ENCODE assay signal across 1 cellular context in the genomic region with DNA sequence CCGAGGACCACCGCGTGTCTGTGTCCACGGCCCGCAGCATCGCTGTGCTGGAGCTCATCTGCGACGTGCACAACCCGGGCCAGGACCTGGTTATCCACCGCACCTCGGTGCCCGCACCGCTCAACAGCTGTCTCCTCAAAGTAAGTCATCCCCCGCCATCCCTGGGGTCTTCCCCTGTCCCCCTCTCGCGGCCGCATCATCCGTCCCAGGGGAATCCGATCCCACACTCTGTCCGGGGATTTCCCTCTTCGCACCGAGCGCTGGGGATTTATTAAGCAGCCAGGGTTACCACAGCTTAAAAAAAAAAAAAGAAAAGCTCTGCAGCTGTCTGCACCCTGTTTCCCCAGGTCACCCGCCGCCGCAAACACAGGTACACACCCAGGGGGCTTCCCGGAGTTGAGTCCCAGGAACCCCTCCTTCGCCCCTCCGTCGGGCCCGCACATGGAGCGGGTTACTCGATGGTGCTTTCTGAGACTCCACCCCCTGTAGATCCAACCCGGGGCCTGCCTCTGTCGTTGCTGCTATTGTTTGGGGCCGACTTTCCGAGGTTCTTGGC.
TF ChIP-seq lines count a peak whose summit lies in the region.

No MANE protein-coding gene starts in this region.

TF ChIP-seq in HepG2, 621 proteins besides CTCF, POLR2A, EP300 and RAD21 (continued from another document and continues in another):
- TF ChIP-seq ZBED4 (CRISPR knock-in tag; IDR thresholded peaks at IDR 0.05; ENCODE audit: borderline replicate concordance) = no peak
- no peak for TF ChIP-seq ZBTB38 (CRISPR knock-in tag; IDR thresholded peaks at IDR 0.05)
- TF ChIP-seq ZSCAN9 (CRISPR knock-in tag; IDR thresholded peaks at IDR 0.05; ENCODE audit: borderline replicate concordance) = no peak
- peak; percentile 46; the same call in 1 of the 2 replicates for TF ChIP-seq ZNF687 (CRISPR knock-in tag; IDR thresholded peaks at IDR 0.05)
- TF ChIP-seq ZNF562 (CRISPR knock-in tag; IDR thresholded peaks at IDR 0.05; ENCODE audit: borderline replicate concordance) = no peak
- TF ChIP-seq, protein P1, sequence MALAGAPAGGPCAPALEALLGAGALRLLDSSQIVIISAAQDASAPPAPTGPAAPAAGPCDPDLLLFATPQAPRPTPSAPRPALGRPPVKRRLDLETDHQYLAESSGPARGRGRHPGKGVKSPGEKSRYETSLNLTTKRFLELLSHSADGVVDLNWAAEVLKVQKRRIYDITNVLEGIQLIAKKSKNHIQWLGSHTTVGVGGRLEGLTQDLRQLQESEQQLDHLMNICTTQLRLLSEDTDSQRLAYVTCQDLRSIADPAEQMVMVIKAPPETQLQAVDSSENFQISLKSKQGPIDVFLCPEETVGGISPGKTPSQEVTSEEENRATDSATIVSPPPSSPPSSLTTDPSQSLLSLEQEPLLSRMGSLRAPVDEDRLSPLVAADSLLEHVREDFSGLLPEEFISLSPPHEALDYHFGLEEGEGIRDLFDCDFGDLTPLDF (CRISPR knock-in tag; IDR thresholded peaks at IDR 0.05) = 0 out of 2 replicates have a peak, but pooled peaks have one; percentile 30
- TF ChIP-seq, protein P2, sequence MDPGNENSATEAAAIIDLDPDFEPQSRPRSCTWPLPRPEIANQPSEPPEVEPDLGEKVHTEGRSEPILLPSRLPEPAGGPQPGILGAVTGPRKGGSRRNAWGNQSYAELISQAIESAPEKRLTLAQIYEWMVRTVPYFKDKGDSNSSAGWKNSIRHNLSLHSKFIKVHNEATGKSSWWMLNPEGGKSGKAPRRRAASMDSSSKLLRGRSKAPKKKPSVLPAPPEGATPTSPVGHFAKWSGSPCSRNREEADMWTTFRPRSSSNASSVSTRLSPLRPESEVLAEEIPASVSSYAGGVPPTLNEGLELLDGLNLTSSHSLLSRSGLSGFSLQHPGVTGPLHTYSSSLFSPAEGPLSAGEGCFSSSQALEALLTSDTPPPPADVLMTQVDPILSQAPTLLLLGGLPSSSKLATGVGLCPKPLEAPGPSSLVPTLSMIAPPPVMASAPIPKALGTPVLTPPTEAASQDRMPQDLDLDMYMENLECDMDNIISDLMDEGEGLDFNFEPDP (CRISPR knock-in tag; conservative IDR thresholded peaks at IDR 0.05) = no peak
- TF ChIP-seq ZNF234 (CRISPR knock-in tag; conservative IDR thresholded peaks at IDR 0.05) = 0 out of 2 replicates have a peak, but pooled peaks have one; percentile 8
- no peak for TF ChIP-seq MTA3 (CRISPR knock-in tag; IDR thresholded peaks at IDR 0.05)
- TF ChIP-seq TFDP1 (CRISPR knock-in tag; IDR thresholded peaks at IDR 0.05; ENCODE audit: borderline replicate concordance) = 0 out of 2 replicates have a peak, but pooled peaks have one; percentile 17
- no peak for TF ChIP-seq ZNF720 (CRISPR knock-in tag; IDR thresholded peaks at IDR 0.05)
- TF ChIP-seq NFYC (CRISPR knock-in tag; IDR thresholded peaks at IDR 0.05) = no peak
- 0 out of 2 replicates have a peak, but pooled peaks have one; percentile 9 for TF ChIP-seq ZC3H4 (CRISPR knock-in tag; IDR thresholded peaks at IDR 0.05; ENCODE audit: borderline replicate concordance)
- TF ChIP-seq HMGXB4 (CRISPR knock-in tag; IDR thresholded peaks at IDR 0.05; ENCODE audit: borderline replicate concordance in 1 of 2, low read depth in 1 of 2) = no peak
- TF ChIP-seq MEIS2 (CRISPR knock-in tag; IDR thresholded peaks at IDR 0.05) = 0 out of 2 replicates have a peak, but pooled peaks have one; percentile 4
- no peak for TF ChIP-seq TERF1 (CRISPR knock-in tag; IDR thresholded peaks at IDR 0.05)
- TF ChIP-seq CSRNP2 (CRISPR knock-in tag; conservative IDR thresholded peaks at IDR 0.05; ENCODE audit: low read depth) = no peak
- TF ChIP-seq, protein P3, sequence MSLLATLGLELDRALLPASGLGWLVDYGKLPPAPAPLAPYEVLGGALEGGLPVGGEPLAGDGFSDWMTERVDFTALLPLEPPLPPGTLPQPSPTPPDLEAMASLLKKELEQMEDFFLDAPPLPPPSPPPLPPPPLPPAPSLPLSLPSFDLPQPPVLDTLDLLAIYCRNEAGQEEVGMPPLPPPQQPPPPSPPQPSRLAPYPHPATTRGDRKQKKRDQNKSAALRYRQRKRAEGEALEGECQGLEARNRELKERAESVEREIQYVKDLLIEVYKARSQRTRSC (CRISPR knock-in tag; IDR thresholded peaks at IDR 0.05; ENCODE audit: low read depth) = no peak
- TF ChIP-seq ZNF543 (CRISPR knock-in tag; IDR thresholded peaks at IDR 0.05) = no peak
- no peak for TF ChIP-seq ARNT2 (CRISPR knock-in tag; IDR thresholded peaks at IDR 0.05; ENCODE audit: low read depth)
- no peak for TF ChIP-seq ZNF235 (CRISPR knock-in tag; IDR thresholded peaks at IDR 0.05; ENCODE audit: borderline replicate concordance)
- no peak for TF ChIP-seq ZNF143 (CRISPR knock-in tag; IDR thresholded peaks at IDR 0.05)
- TF ChIP-seq ZNF296 (CRISPR knock-in tag; conservative IDR thresholded peaks at IDR 0.05) = 0 out of 2 replicates have a peak, but pooled peaks have one; percentile 18
- TF ChIP-seq RFXAP (CRISPR knock-in tag; IDR thresholded peaks at IDR 0.05; ENCODE audit: borderline replicate concordance) = no peak
- TF ChIP-seq ZNF781 (CRISPR knock-in tag; IDR thresholded peaks at IDR 0.05; ENCODE audit: borderline replicate concordance, not compliant biosample characterization) = no peak
- 0 out of 2 replicates have a peak, but pooled peaks have one; percentile 57 for TF ChIP-seq ZNF367 (CRISPR knock-in tag; IDR thresholded peaks at IDR 0.05; ENCODE audit: borderline replicate concordance)
- no peak for TF ChIP-seq ZNF572 (CRISPR knock-in tag; IDR thresholded peaks at IDR 0.05)
- no peak for TF ChIP-seq CAMTA2 (CRISPR knock-in tag; IDR thresholded peaks at IDR 0.05; ENCODE audit: borderline replicate concordance)
- TF ChIP-seq ZNF530 (CRISPR knock-in tag; IDR thresholded peaks at IDR 0.05; ENCODE audit: low read depth) = no peak
- TF ChIP-seq ZNF24 (IDR thresholded peaks at IDR 0.05) = no peak
- TF ChIP-seq ZNF660 (CRISPR knock-in tag; IDR thresholded peaks at IDR 0.05; ENCODE audit: borderline replicate concordance, low read depth) = no peak
- TF ChIP-seq ZBTB49 (CRISPR knock-in tag; IDR thresholded peaks at IDR 0.05; ENCODE audit: borderline replicate concordance) = no peak
- TF ChIP-seq PRMT3 (CRISPR knock-in tag; IDR thresholded peaks at IDR 0.05; ENCODE audit: borderline replicate concordance, low read depth) = no peak
